In genomic region chr7:30284298-30285066, GRCh38 we compare ENCODE assay signal across 1 cellular context.
TF ChIP-seq lines count a peak whose summit lies in the region.

Gene ZNRF2 (plus strand): TSS chr7:30284597. CDS start chr7:30285358, 761 bp downstream.

TF ChIP-seq in HepG2, 621 proteins besides CTCF, POLR2A, EP300 and RAD21 (continued from another document and continues in another):
- TF ChIP-seq ZNF784 (CRISPR knock-in tag; IDR thresholded peaks at IDR 0.05; ENCODE audit: borderline replicate concordance) (no peak), SKI (IDR thresholded peaks at IDR 0.05; ENCODE audit: partially characterized antibody) (peak; percentile 82), SRSF9 (IDR thresholded peaks at IDR 0.05; ENCODE audit: borderline replicate concordance, insufficient read depth, low read depth, low read length, poor library complexity, severe bottlenecking) (no peak), FIP1L1 (IDR thresholded peaks at IDR 0.05; ENCODE audit: borderline replicate concordance, insufficient read depth, low read depth, low read length) (no peak), SNAI1 (CRISPR knock-in tag; IDR thresholded peaks at IDR 0.05; ENCODE audit: borderline replicate concordance) (no peak), LBX2 (CRISPR knock-in tag; IDR thresholded peaks at IDR 0.05; ENCODE audit: borderline replicate concordance) (peak; percentile 58; the same call in 1 of the 2 replicates), HMG20A (CRISPR knock-in tag; IDR thresholded peaks at IDR 0.05; ENCODE audit: borderline replicate concordance) (no peak), KLF12 (CRISPR knock-in tag; IDR thresholded peaks at IDR 0.05; ENCODE audit: borderline replicate concordance) (peak; percentile 87), ISL2 (CRISPR knock-in tag; IDR thresholded peaks at IDR 0.05) (0 out of 2 replicates have a peak, but pooled peaks have one; percentile 36), ZNF607 (CRISPR knock-in tag; IDR thresholded peaks at IDR 0.05; ENCODE audit: borderline replicate concordance) (0 out of 2 replicates have a peak, but pooled peaks have one; percentile 7), ZNF572 (CRISPR knock-in tag; IDR thresholded peaks at IDR 0.05) (no peak), ZEB1 (IDR thresholded peaks at IDR 0.05; ENCODE audit: insufficient replicate concordance, low read depth) (no peak), SPEN (CRISPR knock-in tag; IDR thresholded peaks at IDR 0.05; ENCODE audit: low read depth) (peak; percentile 79), ZNF549 (CRISPR knock-in tag; IDR thresholded peaks at IDR 0.05) (no peak), ZNF724P (CRISPR knock-in tag; IDR thresholded peaks at IDR 0.05; ENCODE audit: borderline replicate concordance) (peak; percentile 67; the same call in 1 of the 2 replicates), ZC3H13 (CRISPR knock-in tag; IDR thresholded peaks at IDR 0.05) (no peak), JDP2 (CRISPR knock-in tag; IDR thresholded peaks at IDR 0.05; ENCODE audit: borderline replicate concordance) (no peak), KDM3A (CRISPR knock-in tag; IDR thresholded peaks at IDR 0.05; ENCODE audit: low read depth) (no peak), SMC3 (IDR thresholded peaks at IDR 0.05; ENCODE audit: low read length) (no peak), GMEB1 (CRISPR knock-in tag; IDR thresholded peaks at IDR 0.05; ENCODE audit: borderline replicate concordance) (peak; percentile 47; the same call in 1 of the 2 replicates), ZNF296 (CRISPR knock-in tag; conservative IDR thresholded peaks at IDR 0.05) (no peak), MTERF4 (CRISPR knock-in tag; IDR thresholded peaks at IDR 0.05) (0 out of 2 replicates have a peak, but pooled peaks have one; percentile 18), SRY (CRISPR knock-in tag; IDR thresholded peaks at IDR 0.05) (0 out of 2 replicates have a peak, but pooled peaks have one; percentile 32), GABPA (IDR thresholded peaks at IDR 0.05; ENCODE audit: low read depth, low read length) (peak; percentile 59), GABPA (CRISPR knock-in tag; IDR thresholded peaks at IDR 0.05; ENCODE audit: low read depth) (0 out of 2 replicates have a peak, but pooled peaks have one; percentile 42), ZNF501 (CRISPR knock-in tag; IDR thresholded peaks at IDR 0.05) (peak; percentile 34; the same call in 1 of the 2 replicates), TAF15 (IDR thresholded peaks at IDR 0.05; ENCODE audit: low read depth, low read length, poor library complexity, severe bottlenecking) (no peak), ZSCAN30 (CRISPR knock-in tag; IDR thresholded peaks at IDR 0.05) (no peak), FOXP1 (IDR thresholded peaks at IDR 0.05) (no peak), FOXP1 (CRISPR knock-in tag; IDR thresholded peaks at IDR 0.05) (no peak), NFATC3 (CRISPR knock-in tag; IDR thresholded peaks at IDR 0.05) (0 out of 2 replicates have a peak, but pooled peaks have one; percentile 76), ZNF333 (CRISPR knock-in tag; IDR thresholded peaks at IDR 0.05; ENCODE audit: borderline replicate concordance) (no peak; the same call in 1 of the 2 replicates), RNF2 (conservative IDR thresholded peaks at IDR 0.05; ENCODE audit: low read depth) (no peak), ZNF180 (CRISPR knock-in tag; IDR thresholded peaks at IDR 0.05; ENCODE audit: borderline replicate concordance, low read depth) (no peak), MATR3 (CRISPR knock-in tag; IDR thresholded peaks at IDR 0.05) (no peak), ZBTB44 (CRISPR knock-in tag; IDR thresholded peaks at IDR 0.05) (no peak), HNRNPK (IDR thresholded peaks at IDR 0.05; ENCODE audit: low read depth, low read length, poor library complexity, severe bottlenecking) (peak; percentile 48), ZBTB25 (CRISPR knock-in tag; IDR thresholded peaks at IDR 0.05) (peak; percentile 98), ZNF777 (CRISPR knock-in tag; IDR thresholded peaks at IDR 0.05) (no peak)
- TF ChIP-seq, protein P1, sequence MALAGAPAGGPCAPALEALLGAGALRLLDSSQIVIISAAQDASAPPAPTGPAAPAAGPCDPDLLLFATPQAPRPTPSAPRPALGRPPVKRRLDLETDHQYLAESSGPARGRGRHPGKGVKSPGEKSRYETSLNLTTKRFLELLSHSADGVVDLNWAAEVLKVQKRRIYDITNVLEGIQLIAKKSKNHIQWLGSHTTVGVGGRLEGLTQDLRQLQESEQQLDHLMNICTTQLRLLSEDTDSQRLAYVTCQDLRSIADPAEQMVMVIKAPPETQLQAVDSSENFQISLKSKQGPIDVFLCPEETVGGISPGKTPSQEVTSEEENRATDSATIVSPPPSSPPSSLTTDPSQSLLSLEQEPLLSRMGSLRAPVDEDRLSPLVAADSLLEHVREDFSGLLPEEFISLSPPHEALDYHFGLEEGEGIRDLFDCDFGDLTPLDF (CRISPR knock-in tag; IDR thresholded peaks at IDR 0.05): peak; percentile 74; the same call in 1 of the 2 replicates
- TF ChIP-seq, protein P2, sequence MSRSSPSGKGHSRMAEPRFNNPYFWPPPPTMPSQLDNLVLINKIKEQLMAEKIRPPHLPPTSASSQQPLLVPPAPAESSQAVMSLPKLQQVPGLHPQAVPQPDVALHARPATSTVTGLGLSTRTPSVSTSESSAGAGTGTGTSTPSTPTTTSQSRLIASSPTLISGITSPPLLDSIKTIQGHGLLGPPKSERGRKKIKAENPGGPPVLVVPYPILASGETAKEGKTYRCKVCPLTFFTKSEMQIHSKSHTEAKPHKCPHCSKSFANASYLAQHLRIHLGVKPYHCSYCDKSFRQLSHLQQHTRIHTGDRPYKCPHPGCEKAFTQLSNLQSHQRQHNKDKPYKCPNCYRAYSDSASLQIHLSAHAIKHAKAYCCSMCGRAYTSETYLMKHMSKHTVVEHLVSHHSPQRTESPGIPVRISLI (CRISPR knock-in tag; IDR thresholded peaks at IDR 0.05; ENCODE audit: borderline replicate concordance): 0 out of 2 replicates have a peak, but pooled peaks have one; percentile 25
- TF ChIP-seq, protein P3, sequence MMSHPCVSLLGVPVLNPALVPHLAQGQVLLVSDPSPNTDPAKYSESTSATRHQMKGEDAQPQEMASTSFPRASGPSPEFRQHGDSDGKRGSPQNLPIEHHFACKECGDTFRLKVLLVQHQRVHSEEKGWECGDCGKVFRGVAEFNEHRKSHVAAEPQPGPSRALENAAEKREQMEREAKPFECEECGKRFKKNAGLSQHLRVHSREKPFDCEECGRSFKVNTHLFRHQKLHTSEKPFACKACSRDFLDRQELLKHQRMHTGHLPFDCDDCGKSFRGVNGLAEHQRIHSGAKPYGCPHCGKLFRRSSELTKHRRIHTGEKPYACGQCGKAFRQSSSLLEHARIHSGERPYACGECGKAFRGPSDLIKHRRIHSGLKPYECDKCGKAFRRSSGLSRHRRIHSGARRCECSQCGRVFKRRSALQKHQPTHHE (CRISPR knock-in tag; IDR thresholded peaks at IDR 0.05; ENCODE audit: borderline replicate concordance): peak; percentile 56; the same call in 1 of the 2 replicates
- TF ChIP-seq, protein P4, sequence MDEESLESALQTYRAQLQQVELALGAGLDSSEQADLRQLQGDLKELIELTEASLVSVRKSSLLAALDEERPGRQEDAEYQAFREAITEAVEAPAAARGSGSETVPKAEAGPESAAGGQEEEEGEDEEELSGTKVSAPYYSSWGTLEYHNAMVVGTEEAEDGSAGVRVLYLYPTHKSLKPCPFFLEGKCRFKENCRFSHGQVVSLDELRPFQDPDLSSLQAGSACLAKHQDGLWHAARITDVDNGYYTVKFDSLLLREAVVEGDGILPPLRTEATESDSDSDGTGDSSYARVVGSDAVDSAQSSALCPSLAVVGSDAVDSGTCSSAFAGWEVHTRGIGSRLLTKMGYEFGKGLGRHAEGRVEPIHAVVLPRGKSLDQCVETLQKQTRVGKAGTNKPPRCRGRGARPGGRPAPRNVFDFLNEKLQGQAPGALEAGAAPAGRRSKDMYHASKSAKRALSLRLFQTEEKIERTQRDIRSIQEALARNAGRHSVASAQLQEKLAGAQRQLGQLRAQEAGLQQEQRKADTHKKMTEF (CRISPR knock-in tag; IDR thresholded peaks at IDR 0.05): peak; percentile 66; the same call in 1 of the 2 replicates
- TF ChIP-seq, protein P5, sequence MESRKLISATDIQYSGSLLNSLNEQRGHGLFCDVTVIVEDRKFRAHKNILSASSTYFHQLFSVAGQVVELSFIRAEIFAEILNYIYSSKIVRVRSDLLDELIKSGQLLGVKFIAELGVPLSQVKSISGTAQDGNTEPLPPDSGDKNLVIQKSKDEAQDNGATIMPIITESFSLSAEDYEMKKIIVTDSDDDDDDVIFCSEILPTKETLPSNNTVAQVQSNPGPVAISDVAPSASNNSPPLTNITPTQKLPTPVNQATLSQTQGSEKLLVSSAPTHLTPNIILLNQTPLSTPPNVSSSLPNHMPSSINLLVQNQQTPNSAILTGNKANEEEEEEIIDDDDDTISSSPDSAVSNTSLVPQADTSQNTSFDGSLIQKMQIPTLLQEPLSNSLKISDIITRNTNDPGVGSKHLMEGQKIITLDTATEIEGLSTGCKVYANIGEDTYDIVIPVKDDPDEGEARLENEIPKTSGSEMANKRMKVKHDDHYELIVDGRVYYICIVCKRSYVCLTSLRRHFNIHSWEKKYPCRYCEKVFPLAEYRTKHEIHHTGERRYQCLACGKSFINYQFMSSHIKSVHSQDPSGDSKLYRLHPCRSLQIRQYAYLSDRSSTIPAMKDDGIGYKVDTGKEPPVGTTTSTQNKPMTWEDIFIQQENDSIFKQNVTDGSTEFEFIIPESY (CRISPR knock-in tag; IDR thresholded peaks at IDR 0.05): no peak
- TF ChIP-seq, protein P6, sequence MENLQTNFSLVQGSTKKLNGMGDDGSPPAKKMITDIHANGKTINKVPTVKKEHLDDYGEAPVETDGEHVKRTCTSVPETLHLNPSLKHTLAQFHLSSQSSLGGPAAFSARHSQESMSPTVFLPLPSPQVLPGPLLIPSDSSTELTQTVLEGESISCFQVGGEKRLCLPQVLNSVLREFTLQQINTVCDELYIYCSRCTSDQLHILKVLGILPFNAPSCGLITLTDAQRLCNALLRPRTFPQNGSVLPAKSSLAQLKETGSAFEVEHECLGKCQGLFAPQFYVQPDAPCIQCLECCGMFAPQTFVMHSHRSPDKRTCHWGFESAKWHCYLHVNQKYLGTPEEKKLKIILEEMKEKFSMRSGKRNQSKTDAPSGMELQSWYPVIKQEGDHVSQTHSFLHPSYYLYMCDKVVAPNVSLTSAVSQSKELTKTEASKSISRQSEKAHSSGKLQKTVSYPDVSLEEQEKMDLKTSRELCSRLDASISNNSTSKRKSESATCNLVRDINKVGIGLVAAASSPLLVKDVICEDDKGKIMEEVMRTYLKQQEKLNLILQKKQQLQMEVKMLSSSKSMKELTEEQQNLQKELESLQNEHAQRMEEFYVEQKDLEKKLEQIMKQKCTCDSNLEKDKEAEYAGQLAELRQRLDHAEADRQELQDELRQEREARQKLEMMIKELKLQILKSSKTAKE (CRISPR knock-in tag; IDR thresholded peaks at IDR 0.05; ENCODE audit: borderline replicate concordance): peak; percentile 70; the same call in 1 of the 2 replicates
- TF ChIP-seq, protein P7, sequence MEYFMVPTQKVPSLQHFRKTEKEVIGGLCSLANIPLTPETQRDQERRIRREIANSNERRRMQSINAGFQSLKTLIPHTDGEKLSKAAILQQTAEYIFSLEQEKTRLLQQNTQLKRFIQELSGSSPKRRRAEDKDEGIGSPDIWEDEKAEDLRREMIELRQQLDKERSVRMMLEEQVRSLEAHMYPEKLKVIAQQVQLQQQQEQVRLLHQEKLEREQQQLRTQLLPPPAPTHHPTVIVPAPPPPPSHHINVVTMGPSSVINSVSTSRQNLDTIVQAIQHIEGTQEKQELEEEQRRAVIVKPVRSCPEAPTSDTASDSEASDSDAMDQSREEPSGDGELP (IDR thresholded peaks at IDR 0.05; ENCODE audit: borderline replicate concordance, low read depth): peak; percentile 77
